Comparison of ENCODE assay signal across 1 cellular context in the genomic region with DNA sequence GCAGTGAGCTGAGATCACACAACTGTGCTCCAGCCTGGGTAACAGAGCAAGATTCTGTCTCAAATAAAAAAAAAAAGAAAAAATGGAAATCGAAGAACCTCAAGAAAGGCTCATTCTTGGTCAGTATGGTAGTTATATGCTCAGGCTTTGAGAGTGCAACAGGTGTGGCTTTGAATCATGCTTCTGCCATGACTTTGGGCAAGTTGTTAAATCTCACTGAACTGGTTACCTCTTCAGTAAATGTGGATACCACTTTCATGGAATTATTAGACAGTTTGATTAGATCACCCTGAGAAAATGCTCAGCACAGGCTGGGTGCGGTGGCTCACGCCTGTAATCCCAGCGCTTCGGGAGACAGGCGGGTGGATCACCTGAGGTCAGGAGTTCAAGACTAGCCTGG.
TF ChIP-seq lines count a peak whose summit lies in the region.

No MANE protein-coding gene starts in this region.

TF ChIP-seq in GM12878, 131 proteins besides CTCF, POLR2A, EP300 and RAD21:
- TF ChIP-seq SIX5 (IDR thresholded peaks at IDR 0.05; ENCODE audit: low read depth, low read length, severe bottlenecking) (no peak), CREM (IDR thresholded peaks at IDR 0.05; ENCODE audit: low read depth) (no peak), MEF2A (IDR thresholded peaks at IDR 0.05; ENCODE audit: insufficient read depth, low read depth, low read length) (no peak), ATF7 (IDR thresholded peaks at IDR 0.05; ENCODE audit: low read depth) (no peak), CEBPB (IDR thresholded peaks at IDR 0.05; ENCODE audit: borderline replicate concordance in 1 of 2, low read depth in 2 of 2, low read length in 2 of 2) (no peak), SUPT20H (IDR thresholded peaks at IDR 0.05; ENCODE audit: borderline replicate concordance, control insufficient read depth, low read depth, low read length) (no peak), BHLHE40 (IDR thresholded peaks at IDR 0.05; ENCODE audit: borderline replicate concordance in 1 of 2, low read depth in 2 of 2, low read length in 1 of 2) (no peak), KLF5 (IDR thresholded peaks at IDR 0.05; ENCODE audit: partially characterized antibody) (no peak), MXI1 (IDR thresholded peaks at IDR 0.05; ENCODE audit: low read depth, low read length) (no peak), ZBED1 (IDR thresholded peaks at IDR 0.05; ENCODE audit: borderline replicate concordance) (no peak)
- TF ChIP-seq, protein P1, sequence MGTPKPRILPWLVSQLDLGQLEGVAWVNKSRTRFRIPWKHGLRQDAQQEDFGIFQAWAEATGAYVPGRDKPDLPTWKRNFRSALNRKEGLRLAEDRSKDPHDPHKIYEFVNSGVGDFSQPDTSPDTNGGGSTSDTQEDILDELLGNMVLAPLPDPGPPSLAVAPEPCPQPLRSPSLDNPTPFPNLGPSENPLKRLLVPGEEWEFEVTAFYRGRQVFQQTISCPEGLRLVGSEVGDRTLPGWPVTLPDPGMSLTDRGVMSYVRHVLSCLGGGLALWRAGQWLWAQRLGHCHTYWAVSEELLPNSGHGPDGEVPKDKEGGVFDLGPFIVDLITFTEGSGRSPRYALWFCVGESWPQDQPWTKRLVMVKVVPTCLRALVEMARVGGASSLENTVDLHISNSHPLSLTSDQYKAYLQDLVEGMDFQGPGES (IDR thresholded peaks at IDR 0.05), result no peak
TF ChIP-seq in GM12878: peak in this region for 0.
